In the genomic region with DNA sequence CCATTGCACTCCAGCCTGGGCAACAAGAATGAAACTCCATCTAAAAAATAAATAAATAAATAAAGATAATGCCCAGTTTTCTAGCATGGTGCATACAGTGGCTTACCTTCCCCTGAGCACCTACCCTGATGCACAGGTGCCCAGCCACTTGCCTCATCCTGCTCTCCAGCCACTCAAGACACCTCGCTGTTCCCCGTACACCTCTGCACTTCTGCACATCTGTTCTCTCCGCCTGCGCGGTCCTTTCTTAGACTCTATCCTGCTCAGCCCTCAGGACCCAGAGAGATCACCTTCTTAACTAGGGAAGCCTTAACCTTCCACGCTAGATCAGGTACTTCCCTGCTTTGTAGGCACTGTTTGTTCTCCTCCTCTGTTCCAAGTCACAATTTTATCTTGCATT, we compare ENCODE assay signal across 19 cellular contexts.
"Had no signal": no experiment of that assay in that cellular context is flagged by ENCODE, and none has a peak within 500 bp of the region (broad histone marks: within the 10 kb centered on the region; RNA-seq: fewer than 3 reads in every experiment).

No MANE protein-coding gene starts in this region.

- H3K36me3 Mint-ChIP-seq: natural killer cell had no signal

- H3K27ac Mint-ChIP-seq: natural killer cell, progenitor cell of endocrine pancreas had no signal

- ATAC-seq: heart right ventricle, left lobe of liver, natural killer cell, pancreas, right cardiac atrium had no signal

- DNase-seq: colonic mucosa; dermis blood vessel endothelial cell; erythroblast; heart right ventricle; hypothalamus; mammary epithelial cell; natural killer cell; occipital lobe; pancreas; right cardiac atrium; stimulated activated CD4-positive, alpha-beta T cell treated with anti-CD3 and anti-CD28 coated beads, Interleukin-2, amount 100 ng/mL, for 48 hours; stimulated activated naive CD4-positive, alpha-beta T cell treated with Interleukin-2 at 50 U/mL for 16 hours; thyroid gland; upper lobe of left lung; uterus had no signal

- H3K4me3 ChIP-seq: colonic mucosa, heart right ventricle, pancreas, smooth muscle cell, suprapubic skin, thyroid gland, upper lobe of left lung, uterus had no signal

- H3K9me3 Mint-ChIP-seq: natural killer cell had no signal

- H3K27me3 Mint-ChIP-seq: progenitor cell of endocrine pancreas had no signal

- H3K4me3 Mint-ChIP-seq: natural killer cell had no signal
